ENCODE assay signal across 8 cellular contexts in genomic region chr1:40316595-40317393, GRCh38. TPM values are rescaled to one million over a fixed set of nuclear protein-coding genes. Genes with fewer than 3 reads are reported as not detected.
DNase-seq lines count a peak whose midpoint lies in the region; TF ChIP-seq lines count a peak whose summit lies in the region.

Gene COL9A2 (minus strand): TSS chr1:40317286. CDS start chr1:40317197, 89 bp downstream.

- H3K27ac ChIP-seq in left ventricle myocardium inferior (replicated peaks) (no peak within 1 kb of the TSS), vagina (no peak within 1 kb of the TSS)

- H3K4me1 ChIP-seq in left ventricle myocardium inferior (peaks cover 28% of the 10 kb centered on the region), vagina (peaks cover 36% of the 10 kb centered on the region)

- H3K36me3 ChIP-seq in left ventricle myocardium inferior: no peaks in the 10 kb centered on the region
- H3K36me3 ChIP-seq in vagina: no peaks in the 10 kb centered on the region

- peaks cover 10% of the 10 kb centered on the region for H3K27me3 Mint-ChIP-seq in activated naive CD4-positive, alpha-beta T cell treated with anti-CD3 and anti-CD28 coated beads, Interleukin-2, amount 50 U/mL, for 24 hours

- H3K4me3 Mint-ChIP-seq in activated naive CD4-positive, alpha-beta T cell treated with anti-CD3 and anti-CD28 coated beads, Interleukin-2, amount 50 U/mL, for 24 hours: peak within 1 kb of the TSS; percentile 88

- TF ChIP-seq CTCF in left ventricle myocardium inferior (IDR thresholded peaks at IDR 0.05; ENCODE audit: borderline replicate concordance) (no peak), vagina (IDR thresholded peaks at IDR 0.05) (no peak)

- TF ChIP-seq POLR2A in Raji (IDR thresholded peaks at IDR 0.05; ENCODE audit: insufficient read depth, low read depth, low read length) (peak; percentile 34; the same call in 1 of the 2 replicates), vagina (IDR thresholded peaks at IDR 0.05) (no peak)

- H3K4me1 Mint-ChIP-seq in activated naive CD4-positive, alpha-beta T cell treated with anti-CD3 and anti-CD28 coated beads, Interleukin-2, amount 50 U/mL, for 24 hours: peaks cover 38% of the 10 kb centered on the region

- H3K27me3 ChIP-seq in left ventricle myocardium inferior (ENCODE audit: low read depth) (peaks cover 66% of the 10 kb centered on the region), vagina (peaks cover 7% of the 10 kb centered on the region)

- H3K4me3 ChIP-seq in left ventricle myocardium inferior: peak within 1 kb of the TSS; percentile 66
- H3K4me3 ChIP-seq in vagina: peak within 1 kb of the TSS; percentile 44 to 46

- H3K9me3 Mint-ChIP-seq in activated naive CD4-positive, alpha-beta T cell treated with anti-CD3 and anti-CD28 coated beads, Interleukin-2, amount 50 U/mL, for 24 hours: no peaks in the 10 kb centered on the region

- no peak within 1 kb of the TSS for H3K27ac Mint-ChIP-seq in activated naive CD4-positive, alpha-beta T cell treated with anti-CD3 and anti-CD28 coated beads, Interleukin-2, amount 50 U/mL, for 24 hours

- H3K9me3 ChIP-seq in left ventricle myocardium inferior (replicated peaks) (no peaks in the 10 kb centered on the region), vagina (no peaks in the 10 kb centered on the region)

- intact Hi-C loops in left ventricle myocardium inferior (cut with micrococcal nuclease) (no loop called here), posterior cingulate gyrus (cut with DNase I) (loop anchor here (5.0 to 10.0 kb wide), 2 partner anchors 154 to 232 kb away; partner anchors contain the start of gene RLF), vagina (cut with DNase I) (no loop called here)

- DNase-seq in NCI-H2081 (lab: John Stamatoyannopoulos, UW) (peak; percentile 61 to 74), NCI-H2081 treated with DMSO at 0.1 percent for 48 hours (lab: John Stamatoyannopoulos, UW) (no peak), left ventricle myocardium inferior (no peak), posterior cingulate gyrus (peak; percentile 61 to 97 (median 76)), vagina (ENCODE audit: extremely low spot score in 2 of 2) (peak in 1 of 2 donors; percentile 84), epidermal melanocyte (ENCODE audit: insufficient read length, low spot score) (no peak)

- H3K36me3 Mint-ChIP-seq in activated naive CD4-positive, alpha-beta T cell treated with anti-CD3 and anti-CD28 coated beads, Interleukin-2, amount 50 U/mL, for 24 hours: no peaks in the 10 kb centered on the region

RNA-seq across cellular contexts. Expression of gene COL9A2, which starts in this region (rescaled TPM):
- total RNA-seq in left ventricle myocardium inferior (0.27 TPM), vagina (7.1 TPM)

Comparison
In these comparisons a context has a peak if more than half of its experiments do, and no peak if none do; other contexts are left out.
1. DNase-seq: peak in NCI-H2081 (2 of 2) and posterior cingulate gyrus (10 of 10); none in NCI-H2081 treated with DMSO at 0.1 percent for 48 hours (single experiment), left ventricle myocardium inferior (single experiment) and epidermal melanocyte (single experiment).